ENCODE assay signal across 36 cellular contexts in the genomic region with DNA sequence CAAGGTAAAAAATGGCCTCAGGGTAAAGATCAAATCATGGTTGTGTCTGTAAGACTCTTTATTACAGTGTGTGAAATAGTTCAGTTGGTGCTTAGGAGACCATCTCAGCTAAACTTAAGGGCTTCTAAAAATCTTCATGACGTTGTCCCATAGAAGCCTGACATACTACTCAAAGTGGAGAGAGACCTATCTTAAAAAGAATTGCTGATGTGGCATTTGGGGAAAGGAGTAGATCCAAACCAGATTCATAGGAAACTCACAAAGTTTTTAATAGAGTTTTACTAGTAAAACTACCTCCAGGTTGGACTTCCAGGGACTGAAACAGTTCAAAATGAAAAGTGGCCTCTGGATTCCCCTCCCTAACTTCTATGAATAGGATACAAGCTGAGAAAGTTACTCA.
"Had no signal": no experiment of that assay in that cellular context is flagged by ENCODE, and none has a peak within 500 bp of the region (broad histone marks: within the 10 kb centered on the region; RNA-seq: fewer than 3 reads in every experiment).

No MANE protein-coding gene starts in this region.

- ATAC-seq: activated CD8-positive, alpha-beta T cell treated with anti-CD3 and anti-CD28 coated beads for 36 hours; activated naive CD4-positive, alpha-beta T cell treated with anti-CD3 and anti-CD28 coated beads, Interleukin-2, amount 50 U/mL, for 72 hours; activated T-cell treated with anti-CD3 and anti-CD28 coated beads, Interleukin-2, amount 50 U/mL, for 4 hours; activated T-cell treated with anti-CD3 and anti-CD28 coated beads, Interleukin-2, amount 50 U/mL, for 72 hours; activated T-helper 17 cell treated with anti-CD3 and anti-CD28 coated beads, Interleukin-2, amount 50 U/mL, for 72 hours; body of pancreas had no signal

- H3K27me3 ChIP-seq: ascending aorta, body of pancreas, brain microvascular endothelial cell, breast epithelium had no signal

- H3K27ac Mint-ChIP-seq: activated B cell treated with CpG ODN at 0.5 μM for 24 hours; activated CD4-positive, alpha-beta memory T cell treated with anti-CD3 and anti-CD28 coated beads for 36 hours; activated CD4-positive, alpha-beta T cell treated with anti-CD3 and anti-CD28 coated beads, Interleukin-2, amount 10 ng/mL, durations not matched to agents 24 days and 14 days; activated CD8-positive, alpha-beta T cell treated with anti-CD3 and anti-CD28 coated beads for 36 hours; activated naive CD4-positive, alpha-beta T cell treated with anti-CD3 and anti-CD28 coated beads for 36 hours; activated naive CD4-positive, alpha-beta T cell treated with anti-CD3 and anti-CD28 coated beads, Interleukin-2, amount 50 U/mL, for 72 hours; activated naive CD8-positive, alpha-beta T cell treated with anti-CD3 and anti-CD28 coated beads for 36 hours; activated T-helper 1 cell treated with anti-CD3 and anti-CD28 coated beads, Interleukin-12 subunit alpha, Interleukin-12 subunit beta, Interleukin-2, Interleukin-4 antibody, amounts not matched to agents 30 ng/mL and 10 ng/mL and 1 ng/mL, durations not matched to agents 14 hours and 24 hours and 36 hours; activated T-helper 17 cell treated with anti-CD3 and anti-CD28 coated beads, Interleukin-2, amount 50 U/mL, for 72 hours; T-helper 1 cell treated with Interleukin-12 subunit alpha and Interleukin-12 subunit beta and Interleukin-4 antibody, amounts not matched to agents 30 μg/mL and 1 μg/mL, for 36 hours; T-helper 2 cell treated with Interferon-gamma antibody and Interleukin-4, amounts not matched to agents 5 μg/mL and 100 μg/mL, for 36 hours had no signal

- H3K27me3 Mint-ChIP-seq: activated B cell treated with CpG ODN at 0.5 μM for 24 hours; activated CD4-positive, alpha-beta memory T cell treated with anti-CD3 and anti-CD28 coated beads for 36 hours; activated CD4-positive, alpha-beta T cell treated with anti-CD3 and anti-CD28 coated beads, Interleukin-2, amount 10 ng/mL, durations not matched to agents 24 days and 14 days; activated CD8-positive, alpha-beta T cell treated with anti-CD3 and anti-CD28 coated beads for 36 hours; activated naive CD8-positive, alpha-beta T cell treated with anti-CD3 and anti-CD28 coated beads for 36 hours; activated T-helper 17 cell treated with anti-CD3 and anti-CD28 coated beads, Interleukin-2, amount 50 U/mL, for 72 hours had no signal

- H3K4me1 Mint-ChIP-seq: activated B cell treated with CpG ODN at 0.5 μM for 24 hours; activated CD4-positive, alpha-beta T cell treated with anti-CD3 and anti-CD28 coated beads, Interleukin-2, amount 10 ng/mL, durations not matched to agents 24 days and 14 days; activated naive CD8-positive, alpha-beta T cell treated with anti-CD3 and anti-CD28 coated beads for 36 hours; activated T-helper 17 cell treated with anti-CD3 and anti-CD28 coated beads, Interleukin-2, amount 50 U/mL, for 72 hours had no signal

- H3K4me3 ChIP-seq: ascending aorta, body of pancreas, breast epithelium had no signal

- H3K4me1 ChIP-seq: ascending aorta, body of pancreas, breast epithelium had no signal

- H3K4me3 Mint-ChIP-seq: activated B cell treated with CpG ODN at 0.5 μM for 24 hours; activated CD4-positive, alpha-beta memory T cell treated with anti-CD3 and anti-CD28 coated beads for 36 hours; activated CD4-positive, alpha-beta T cell treated with anti-CD3 and anti-CD28 coated beads, Interleukin-2, amount 10 ng/mL, durations not matched to agents 24 days and 14 days; activated CD8-positive, alpha-beta T cell treated with anti-CD3 and anti-CD28 coated beads for 36 hours; activated naive CD4-positive, alpha-beta T cell treated with anti-CD3 and anti-CD28 coated beads for 36 hours; activated naive CD8-positive, alpha-beta T cell treated with anti-CD3 and anti-CD28 coated beads for 36 hours; activated T-cell treated with anti-CD3 and anti-CD28 coated beads, Interleukin-2, amount 50 U/mL, for 4 hours; activated T-cell treated with anti-CD3 and anti-CD28 coated beads, Interleukin-2, amount 50 U/mL, for 72 hours; activated T-helper 1 cell treated with anti-CD3 and anti-CD28 coated beads, Interleukin-12 subunit alpha, Interleukin-12 subunit beta, Interleukin-2, Interleukin-4 antibody, amounts not matched to agents 30 ng/mL and 10 ng/mL and 1 ng/mL, durations not matched to agents 14 hours and 24 hours and 36 hours; activated T-helper 17 cell treated with anti-CD3 and anti-CD28 coated beads, Interleukin-2, amount 50 U/mL, for 72 hours; T-helper 1 cell treated with Interleukin-12 subunit alpha and Interleukin-12 subunit beta and Interleukin-4 antibody, amounts not matched to agents 30 μg/mL and 1 μg/mL, for 36 hours; T-helper 2 cell treated with Interferon-gamma antibody and Interleukin-4, amounts not matched to agents 5 μg/mL and 100 μg/mL, for 36 hours had no signal

- H3K36me3 ChIP-seq: brain microvascular endothelial cell, breast epithelium had no signal

- H3K27ac ChIP-seq: ascending aorta, body of pancreas, brain microvascular endothelial cell, breast epithelium, VCaP had no signal

- DNase-seq: activated B cell treated with CpG ODN at 0.5 μM for 24 hours; activated CD4-positive, alpha-beta memory T cell treated with anti-CD3 and anti-CD28 coated beads for 36 hours; activated CD4-positive, alpha-beta T cell treated with anti-CD3 and anti-CD28 coated beads for 4 hours; activated CD4-positive, alpha-beta T cell treated with anti-CD3 and anti-CD28 coated beads, Interleukin-2, amount 10 ng/mL, durations not matched to agents 24 days and 14 days; activated CD4-positive, alpha-beta T cell treated with anti-CD3 and anti-CD28 coated beads, Interleukin-2, amount 50 U/mL, for 1 hour; activated CD4-positive, alpha-beta T cell treated with anti-CD3 and anti-CD28 coated beads, Interleukin-2, amount 50 U/mL, for 4 hours; activated CD4-positive, CD25-positive, alpha-beta regulatory T cell treated with anti-CD3 and anti-CD28 coated beads, Interleukin-2, amount 50 U/mL, for 72 hours; activated CD8-positive, alpha-beta memory T cell treated with anti-CD3 and anti-CD28 coated beads, Interleukin-2, amount 50 U/mL, for 4 hours; activated CD8-positive, alpha-beta T cell treated with anti-CD3 and anti-CD28 coated beads for 36 hours; activated effector memory CD4-positive, alpha-beta T cell treated with anti-CD3 and anti-CD28 coated beads, Interleukin-2, amount 50 U/mL, for 16 hours; activated gamma-delta T cell treated with Interleukin-2 at 50 U/mL for 16 hours; activated naive CD4-positive, alpha-beta T cell; activated naive CD4-positive, alpha-beta T cell treated with anti-CD3 and anti-CD28 coated beads for 36 hours; activated naive CD4-positive, alpha-beta T cell treated with anti-CD3 and anti-CD28 coated beads, Interleukin-2, amount 50 U/mL, for 16 hours; activated naive CD8-positive, alpha-beta T cell treated with anti-CD3 and anti-CD28 coated beads for 36 hours; activated T-cell treated with anti-CD3 and anti-CD28 coated beads for 4 hours; activated T-cell treated with anti-CD3 and anti-CD28 coated beads, Interleukin-2, amount 50 U/mL, for 1 hour; activated T-cell treated with anti-CD3 and anti-CD28 coated beads, Interleukin-2, amount 50 U/mL, for 4 hours; activated T-cell treated with anti-CD3 and anti-CD28 coated beads, Interleukin-2, amount 50 U/mL, for 72 hours; amygdala; anterior cingulate cortex; body of pancreas; brain microvascular endothelial cell; central memory CD4-positive, alpha-beta T cell; T-helper 1 cell; T-helper 2 cell; T-helper 9 cell had no signal

- FAIRE-seq: TTC549 had no signal

- H3K9me3 ChIP-seq: body of pancreas had no signal
